ENCODE assay signal across 27 cellular contexts in the genomic region with DNA sequence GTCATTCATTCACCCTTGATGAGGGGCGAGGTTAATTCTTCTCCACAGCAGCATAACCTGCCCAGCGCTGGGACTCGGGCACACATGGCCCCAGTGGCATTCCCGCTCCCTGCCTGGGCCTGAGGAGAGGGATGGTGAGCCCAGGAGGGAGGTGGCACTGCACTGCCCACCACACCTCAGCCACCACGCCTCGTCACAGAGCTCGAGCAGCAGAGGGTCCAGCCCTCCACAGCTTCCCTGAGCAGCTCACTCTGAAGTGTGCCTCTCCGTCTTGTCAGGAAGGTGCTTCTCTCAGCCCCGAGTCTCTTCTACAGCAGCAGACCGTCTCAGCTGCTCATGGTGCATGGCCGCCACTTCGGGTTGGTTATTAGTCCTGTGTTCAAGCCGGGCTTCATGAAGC. TPM values are rescaled to one million over a fixed set of nuclear protein-coding genes. Genes with fewer than 3 reads are reported as not detected.
A peak's percentile ranks its signal among the peaks of the same experiment; 100 is the strongest.
DNase-seq lines count a peak whose midpoint lies in the region; ATAC-seq and FAIRE-seq lines count a peak whose summit lies in the region.
"Had no signal": no experiment of that assay in that cellular context is flagged by ENCODE, and none has a peak within 500 bp of the region (broad histone marks: within the 10 kb centered on the region; RNA-seq: fewer than 3 reads in every experiment).

No MANE protein-coding gene starts in this region.

- peak; percentile 41 for DNase-seq in activated effector memory CD4-positive, alpha-beta T cell treated with anti-CD3 and anti-CD28 coated beads, Interleukin-2, amount 50 U/mL, for 16 hours
- DNase-seq in activated effector memory CD4-positive, alpha-beta T cell treated with Interleukin-2 at 50 U/mL for 16 hours: no peak
- peak; percentile 84 for DNase-seq in mesenteric fat pad (ENCODE audit: low spot score)
- DNase-seq in urothelium cell line (ENCODE audit: low spot score): no peak
- no peak for DNase-seq in activated CD4-positive, CD25-positive, alpha-beta regulatory T cell treated with anti-CD3 and anti-CD28 coated beads, Interleukin-2, amount 50 U/mL, for 72 hours
- DNase-seq: AML-193; C1 segment of cervical spinal cord; CD8-positive, alpha-beta memory T cell; DMS 273 treated with DMSO at 0.1 percent for 48 hours; DND-41; H7; Kasumi-1; NCI-H1092 treated with DMSO at 0.1 percent for 48 hours; NCI-H1436; NCI-H187; NCI-H2081 treated with DMSO at 0.1 percent for 48 hours; NCI-H2171; NCI-H226; NCI-H510A; NCI-H69; SHP77 had no signal

- ATAC-seq in activated T-helper 17 cell treated with anti-CD3 and anti-CD28 coated beads, Interleukin-2, amount 50 U/mL, for 72 hours (replicated peaks): no peak
- no peak for ATAC-seq in HG02870 (IDR thresholded peaks at IDR 0.05; ENCODE audit: unreplicated experiment)
- ATAC-seq: A549, K562 had no signal

- no peaks in the 10 kb centered on the region for H3K4me1 Mint-ChIP-seq in activated T-helper 17 cell treated with anti-CD3 and anti-CD28 coated beads, Interleukin-2, amount 50 U/mL, for 72 hours
- H3K4me1 Mint-ChIP-seq: CD8-positive, alpha-beta memory T cell had no signal

- H3K36me3 Mint-ChIP-seq in activated T-helper 17 cell treated with anti-CD3 and anti-CD28 coated beads, Interleukin-2, amount 50 U/mL, for 72 hours (ENCODE audit: low read depth): peaks cover 86% of the 10 kb centered on the region

- no peaks in the 10 kb centered on the region for H3K9me3 Mint-ChIP-seq in activated T-helper 17 cell treated with anti-CD3 and anti-CD28 coated beads, Interleukin-2, amount 50 U/mL, for 72 hours
- H3K9me3 Mint-ChIP-seq: CD8-positive, alpha-beta memory T cell had no signal

- no peak overlapping the region for H3K4me3 Mint-ChIP-seq in activated T-helper 17 cell treated with anti-CD3 and anti-CD28 coated beads, Interleukin-2, amount 50 U/mL, for 72 hours

- H3K27ac Mint-ChIP-seq in activated T-helper 17 cell treated with anti-CD3 and anti-CD28 coated beads, Interleukin-2, amount 50 U/mL, for 72 hours: peak overlapping the region; percentile 64

- no peaks in the 10 kb centered on the region for H3K27me3 Mint-ChIP-seq in activated T-helper 17 cell treated with anti-CD3 and anti-CD28 coated beads, Interleukin-2, amount 50 U/mL, for 72 hours
- H3K27me3 Mint-ChIP-seq: CD8-positive, alpha-beta memory T cell had no signal

- peak; percentile 13 for FAIRE-seq in urothelium cell line (lab: Jason Lieb, UNC)
- FAIRE-seq: A549, GM12892, GM19239, K562 had no signal

RNA-seq across cellular contexts. Expression of a gene that starts 34.9 kb away (rescaled TPM):
- total RNA-seq in activated T-helper 17 cell treated with anti-CD3 and anti-CD28 coated beads, Interleukin-2, amount 50 U/mL, for 72 hours: 10 to 100 TPM; 22.9 to 25.2 TPM
- total RNA-seq in mesenteric fat pad: 18.0 TPM

RNA-seq across cellular contexts. Expression of a gene that starts 35.0 kb away (rescaled TPM):
- total RNA-seq in activated T-helper 17 cell treated with anti-CD3 and anti-CD28 coated beads, Interleukin-2, amount 50 U/mL, for 72 hours: 10 to 100 TPM; 19.5 to 26.0 TPM
- 46.6 TPM for total RNA-seq in mesenteric fat pad

Comparison
In these comparisons a context has a peak if more than half of its experiments do, and no peak if none do; other contexts are left out.
1. DNase-seq: peak in activated effector memory CD4-positive, alpha-beta T cell treated with anti-CD3 and anti-CD28 coated beads, Interleukin-2, amount 50 U/mL, for 16 hours (single experiment) and mesenteric fat pad (single experiment); none in activated effector memory CD4-positive, alpha-beta T cell treated with Interleukin-2 at 50 U/mL for 16 hours (single experiment), urothelium cell line (single experiment) and activated CD4-positive, CD25-positive, alpha-beta regulatory T cell treated with anti-CD3 and anti-CD28 coated beads, Interleukin-2, amount 50 U/mL, for 72 hours (single experiment).